ENCODE assay signal across 11 cellular contexts in the genomic region with DNA sequence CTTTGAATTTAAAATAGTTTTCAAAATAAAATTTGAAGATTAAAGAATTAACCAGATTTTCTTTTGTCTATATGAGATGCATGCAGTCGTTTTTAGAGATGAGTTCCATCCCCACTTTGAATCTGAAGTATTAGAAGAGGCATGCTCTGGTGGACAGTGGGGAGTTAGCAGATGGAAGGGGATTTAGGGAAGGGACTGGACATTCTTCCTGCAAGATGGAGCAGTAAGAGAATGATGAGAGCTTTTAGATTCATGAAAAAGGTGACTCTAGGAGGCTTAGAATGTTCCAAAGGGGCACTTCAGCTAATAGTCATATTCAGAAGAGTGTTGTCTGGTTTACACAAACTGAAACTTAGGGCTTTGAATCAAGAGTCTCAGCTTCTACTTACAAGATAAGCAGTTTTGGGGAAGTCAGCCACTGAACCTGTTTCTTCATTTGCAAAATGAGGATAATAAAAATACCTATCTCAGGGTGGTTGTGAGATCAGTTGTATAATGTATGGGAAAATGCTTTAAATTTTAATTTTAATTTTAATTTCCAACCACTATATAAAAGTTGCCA. TPM values are rescaled to one million over a fixed set of nuclear protein-coding genes. Genes with fewer than 3 reads are reported as not detected.
DNase-seq lines count a peak whose midpoint lies in the region; ATAC-seq, FAIRE-seq and TF ChIP-seq lines count a peak whose summit lies in the region.
"Had no signal": no experiment of that assay in that cellular context is flagged by ENCODE, and none has a peak within 500 bp of the region (broad histone marks: within the 10 kb centered on the region; RNA-seq: fewer than 3 reads in every experiment).

No MANE protein-coding gene starts in this region.

- H3K9me3 Mint-ChIP-seq in CD4-positive, alpha-beta memory T cell, result peaks cover 0 to 3% (median 0%) of the 10 kb centered on the region in 8 donors

- H3K36me3 Mint-ChIP-seq in CD4-positive, alpha-beta memory T cell, result peaks cover 0 to 27% of the 10 kb centered on the region in 2 donors

- peak overlapping the region; percentile 86 to 100 (median 92) for H3K4me3 Mint-ChIP-seq in CD4-positive, alpha-beta memory T cell

- H4K20me1 ChIP-seq in GM23248 (ENCODE audit: insufficient read depth) (peaks cover 59% of the 10 kb centered on the region; the same call in 1 of the 2 replicates), SU-DHL-6 (ENCODE audit: low read depth, low read length) (peaks cover 25% of the 10 kb centered on the region), keratinocyte (ENCODE audit: control insufficient read depth, extremely low read depth, insufficient read depth, low read length) (peaks cover 17% of the 10 kb centered on the region)

- H3F3A ChIP-seq in GM23248 (ENCODE audit: insufficient read depth), result peaks cover 56% of the 10 kb centered on the region
- H3F3A ChIP-seq in SU-DHL-6 (ENCODE audit: insufficient read depth), result peaks cover 49% of the 10 kb centered on the region

- no peak for FAIRE-seq in keratinocyte (lab: Jason Lieb, UNC)

- H3K27me3 ChIP-seq in CD4-positive, alpha-beta memory T cell (ENCODE audit: insufficient read depth, low read length), result no peaks in the 10 kb centered on the region
- H3K27me3 ChIP-seq in GM23248 (replicated peaks; ENCODE audit: insufficient read depth) (no peaks in the 10 kb centered on the region), SU-DHL-6 (ENCODE audit: low read length) (no peaks in the 10 kb centered on the region), keratinocyte (ENCODE audit: control insufficient read depth, extremely low read depth, insufficient read depth, low read length) (no peaks in the 10 kb centered on the region)

- TF ChIP-seq CTCF in SU-DHL-6 (IDR thresholded peaks at IDR 0.05; ENCODE audit: insufficient read depth, low read length, poor library complexity, severe bottlenecking), result no peak
- TF ChIP-seq CTCF in keratinocyte (optimal IDR thresholded peaks at IDR 0.05 in 1 of 3, IDR thresholded peaks at IDR 0.05 in 1 of 3, conservative IDR thresholded peaks at IDR 0.05 in 1 of 3; ENCODE audit: extremely low read depth in 1 of 3, insufficient read depth in 2 of 3, low read length in 3 of 3), result no peak

- H3K36me3 ChIP-seq in CD4-positive, alpha-beta memory T cell (ENCODE audit: insufficient read depth, low read length), result peaks cover 6% of the 10 kb centered on the region
- no peaks in the 10 kb centered on the region for H3K36me3 ChIP-seq in GM23248 (ENCODE audit: low read depth)
- H3K36me3 ChIP-seq in SU-DHL-6 (ENCODE audit: low read length), result peaks cover 15% of the 10 kb centered on the region
- H3K36me3 ChIP-seq in keratinocyte (ENCODE audit: control insufficient read depth in 2 of 2, extremely low read depth in 1 of 2, insufficient read depth in 2 of 2, low read length in 2 of 2), result peaks cover 0 to 3% of the 10 kb centered on the region in 2 experiments

- peak overlapping the region in 1 of 2 donors; percentile 13 for H3K4me3 ChIP-seq in CD4-positive, alpha-beta memory T cell (ENCODE audit: low read length in 2 of 2)
- H3K4me3 ChIP-seq in GM23248 (peak overlapping the region; percentile 91), SU-DHL-6 (ENCODE audit: insufficient read depth, low read length, poor library complexity, severe bottlenecking) (peak overlapping the region; percentile 78), keratinocyte (ENCODE audit: control insufficient read depth in 2 of 3, extremely low read depth in 1 of 3, insufficient read depth in 2 of 3, low read depth in 1 of 3, low read length in 3 of 3) (no peak overlapping the region)

- POLR2A ChIA-PET in CD4-positive, alpha-beta memory T cell (lab: Charles Lee; ENCODE audit: partially characterized antibody), result interaction anchor here (0.6 to 12.6 kb wide), 3 partner anchors 20 to 78 kb away, joined by 3 to 318 read pairs (median 3); no protein-coding TSS in a partner anchor

- ATAC-seq in GM18505 (IDR thresholded peaks at IDR 0.05; ENCODE audit: unreplicated experiment) (no peak), GM18520 (IDR thresholded peaks at IDR 0.05; ENCODE audit: unreplicated experiment) (no peak)

- peaks cover 3% of the 10 kb centered on the region for H3K9me1 ChIP-seq in keratinocyte (ENCODE audit: control insufficient read depth, extremely low read depth, insufficient read depth, low read length)

- H3K4me1 ChIP-seq in CD4-positive, alpha-beta memory T cell (ENCODE audit: insufficient read depth, low read length), result peaks cover 69% of the 10 kb centered on the region
- H3K4me1 ChIP-seq in GM23248 (ENCODE audit: insufficient read depth) (peaks cover 56% of the 10 kb centered on the region), keratinocyte (ENCODE audit: control insufficient read depth, extremely low read depth, insufficient read depth, low read length) (peaks cover 50% of the 10 kb centered on the region)

- peak overlapping the region; percentile 81 to 100 (median 94) for H3K27ac Mint-ChIP-seq in CD4-positive, alpha-beta memory T cell

- CTCF ChIA-PET in CD4-positive, alpha-beta memory T cell (lab: Charles Lee; ENCODE audit: partially characterized antibody), result interaction anchor here (1.0 to 6.0 kb wide), 6 partner anchors 11 to 120 kb away, joined by 3 to 109 read pairs (median 18); no protein-coding TSS in a partner anchor

- peaks cover 53 to 84% (median 65%) of the 10 kb centered on the region in 4 donors for H3K4me1 Mint-ChIP-seq in CD4-positive, alpha-beta memory T cell

- WGBS in GM23248 (ENCODE audit: low coverage in 1 of 2, low lambda C conversion rate in 2 of 2, missing lambda C conversion rate in 2 of 2), 2 experiments, result 10 to 15% methylated on average over 1 of the region's 1 CpG

- intact Hi-C loops in CD4-positive, alpha-beta memory T cell (cut with micrococcal nuclease), result no loop called here
- intact Hi-C loops in posterior cingulate gyrus (cut with DNase I), result loop anchor here (10.0 kb wide), 1 partner anchor 127 kb away; no protein-coding TSS in a partner anchor

- in situ Hi-C loops in GM23248 (cut with MboI), result no loop called here

- H3K9me2 ChIP-seq in GM23248 (ENCODE audit: insufficient read depth) (no peaks in the 10 kb centered on the region), SU-DHL-6 (replicated peaks; ENCODE audit: insufficient read depth, low read length) (no peaks in the 10 kb centered on the region)

- no peaks in the 10 kb centered on the region for H3K9me3 ChIP-seq in CD4-positive, alpha-beta memory T cell (ENCODE audit: control insufficient read depth in 1 of 2, low read length in 2 of 2)
- H3K9me3 ChIP-seq in GM23248 (ENCODE audit: low read depth) (no peaks in the 10 kb centered on the region), SU-DHL-6 (ENCODE audit: insufficient read depth, low read length) (no peaks in the 10 kb centered on the region), keratinocyte (ENCODE audit: control insufficient read depth, low read depth, low read length) (no peaks in the 10 kb centered on the region)

- dilution Hi-C loops in keratinocyte (cut with MboI; ENCODE audit: extremely low pct_ligation_motif_present, low sequenced_read_pairs), result no loop called here

- peak overlapping the region; percentile 100 for H3K27ac ChIP-seq in CD4-positive, alpha-beta memory T cell (ENCODE audit: low read depth, low read length)
- H3K27ac ChIP-seq in GM23248 (peak overlapping the region; percentile 99), SU-DHL-6 (ENCODE audit: low read depth, low read length) (peak overlapping the region; percentile 99), keratinocyte (ENCODE audit: control insufficient read depth, insufficient read depth, low read length) (peak overlapping the region; percentile 85)
- H3K27ac ChIP-seq: HL-60 had no signal

- no peak for DNase-seq in CD4-positive, alpha-beta memory T cell
- peak; percentile 9 for DNase-seq in GM23248
- DNase-seq in keratinocyte (ENCODE audit: low read depth, low spot score), result no peak
- no peak for DNase-seq in NCI-H1105 (lab: John Stamatoyannopoulos, UW)
- no peak for DNase-seq in posterior cingulate gyrus
- DNase-seq: NCI-H510A had no signal

- H3K27me3 Mint-ChIP-seq in CD4-positive, alpha-beta memory T cell, result peaks cover 0 to 2% of the 10 kb centered on the region in 2 donors

- no peak overlapping the region for H3K9ac ChIP-seq in GM23248
- peak overlapping the region; percentile 99 for H3K9ac ChIP-seq in SU-DHL-6 (ENCODE audit: low read length)
- peak overlapping the region; percentile 9 for H3K9ac ChIP-seq in keratinocyte (ENCODE audit: control insufficient read depth, extremely low read depth, insufficient read depth, low read length)

- H3K79me2 ChIP-seq in GM23248 (ENCODE audit: insufficient read depth) (peaks cover 86% of the 10 kb centered on the region), SU-DHL-6 (ENCODE audit: insufficient read depth, low read length) (peaks cover 87% of the 10 kb centered on the region), keratinocyte (ENCODE audit: control insufficient read depth, insufficient read depth, low read length) (peaks cover 81% of the 10 kb centered on the region)

- no peak for TF ChIP-seq POLR2A in GM18505 (IDR thresholded peaks at IDR 0.05; ENCODE audit: borderline replicate concordance, extremely low read depth, insufficient read depth, insufficient read length)

- H2AFZ ChIP-seq in GM23248 (no peak overlapping the region), SU-DHL-6 (ENCODE audit: low read depth, low read length, severe bottlenecking) (no peak overlapping the region), keratinocyte (ENCODE audit: control insufficient read depth, low read length) (no peak overlapping the region)

- peak overlapping the region; percentile 98 for H3K4me2 ChIP-seq in GM23248 (ENCODE audit: unreplicated experiment)
- peak overlapping the region; percentile 76 for H3K4me2 ChIP-seq in SU-DHL-6 (ENCODE audit: low read depth, low read length, poor library complexity, severe bottlenecking)
- peak overlapping the region; percentile 17 for H3K4me2 ChIP-seq in keratinocyte (ENCODE audit: control insufficient read depth, extremely low read depth, insufficient read depth, low read depth, low read length)

RNA-seq across cellular contexts. Expression of a gene that starts 3.7 kb away (rescaled TPM):
- total RNA-seq in CD4-positive, alpha-beta memory T cell, result 100 to 1,000 TPM; 104 to 107 TPM
- 10 to 100 TPM; 49.7 to 86.5 TPM for polyA plus RNA-seq in CD4-positive, alpha-beta memory T cell
- total RNA-seq in GM23248 (2014; rRNA removed; shearing (Covaris generic)), result 46.9 and 60.0 TPM in 2 replicates
- 37.5 and 39.1 TPM in 2 replicates for polyA plus RNA-seq in GM23248 (2016; fragmentation: Nextera tagmentation; extraction: Ambion mirVana)
- polyA plus RNA-seq in keratinocyte, result 22.8 to 40.8 TPM (median 40.7 TPM) in 3 replicates
- 40.0 TPM for polyA plus RNA-seq in keratinocyte (2011; ENCODE audit: low read depth)
- 11.8 and 31.7 TPM in 2 replicates for polyA plus RNA-seq in keratinocyte (2011; cell fraction: cytosol; rRNA removed)
- 79.1 TPM in 2 replicates for polyA plus RNA-seq in keratinocyte (2011; cell fraction: nucleus; rRNA removed)
- polyA plus RNA-seq in keratinocyte (2012; ENCODE audit: low replicate concordance), result 21.0 and 29.6 TPM in 2 replicates
- 10.2 to 42.3 TPM (median 42.1 TPM) in 3 replicates for polyA minus RNA-seq in keratinocyte
- 21.1 TPM for polyA minus RNA-seq in keratinocyte (2011; cell fraction: cytosol; rRNA and poly(A)+ RNA removed)
- polyA minus RNA-seq in keratinocyte (2011; cell fraction: nucleus; rRNA and poly(A)+ RNA removed), result 30.1 and 85.7 TPM in 2 replicates

RNA-seq across cellular contexts. Expression of a gene that starts 4.7 kb away (rescaled TPM):
- total RNA-seq in CD4-positive, alpha-beta memory T cell, result 10 to 100 TPM; 84.1 to 87.5 TPM
- polyA plus RNA-seq in CD4-positive, alpha-beta memory T cell, result 10 to 100 TPM; 34.0 to 36.7 TPM
- total RNA-seq in GM23248 (2014; rRNA removed; shearing (Covaris generic)), result 3.6 and 7.0 TPM in 2 replicates
- polyA plus RNA-seq in GM23248 (2016; fragmentation: Nextera tagmentation; extraction: Ambion mirVana) (8.0 and 12.5 TPM in 2 replicates), keratinocyte (5.3 to 6.8 TPM (median 5.7 TPM) in 3 replicates)
- 1.9 TPM for polyA plus RNA-seq in keratinocyte (2011; ENCODE audit: low read depth)
- polyA plus RNA-seq in keratinocyte (2011; cell fraction: cytosol; rRNA removed), result 3.4 and 4.4 TPM in 2 replicates
- polyA plus RNA-seq in keratinocyte (2011; cell fraction: nucleus; rRNA removed), result 14.0 and 14.2 TPM in 2 replicates
- 3.5 and 4.4 TPM in 2 replicates for polyA plus RNA-seq in keratinocyte (2012; ENCODE audit: low replicate concordance)
- 10.0 to 14.2 TPM (median 10.8 TPM) in 3 replicates for polyA minus RNA-seq in keratinocyte
- polyA minus RNA-seq in keratinocyte (2011; cell fraction: cytosol; rRNA and poly(A)+ RNA removed), result 4.2 TPM
- polyA minus RNA-seq in keratinocyte (2011; cell fraction: nucleus; rRNA and poly(A)+ RNA removed), result 7.2 and 13.2 TPM in 2 replicates

RNA-seq across cellular contexts. Expression of a gene that starts 32.2 kb away (rescaled TPM):
- total RNA-seq in CD4-positive, alpha-beta memory T cell, result 1 to 10 TPM; 1.3 to 1.5 TPM
- under 1 TPM; 0.37 to 0.45 TPM for polyA plus RNA-seq in CD4-positive, alpha-beta memory T cell
- total RNA-seq in GM23248 (2014; rRNA removed; shearing (Covaris generic)), result 28.1 and 28.9 TPM in 2 replicates
- polyA plus RNA-seq in GM23248 (2016; fragmentation: Nextera tagmentation; extraction: Ambion mirVana), result 29.3 and 31.4 TPM in 2 replicates
- 7.0 to 24.7 TPM (median 12.0 TPM) in 3 replicates for polyA plus RNA-seq in keratinocyte
- polyA plus RNA-seq in keratinocyte (2011; ENCODE audit: low read depth), result 17.8 TPM
- polyA plus RNA-seq in keratinocyte (2011; cell fraction: cytosol; rRNA removed), result 5.7 and 14.0 TPM in 2 replicates
- polyA plus RNA-seq in keratinocyte (2011; cell fraction: nucleus; rRNA removed), result 13.2 and 20.8 TPM in 2 replicates
- 17.5 and 36.4 TPM in 2 replicates for polyA plus RNA-seq in keratinocyte (2012; ENCODE audit: low replicate concordance)
- 8.0 to 47.7 TPM (median 16.7 TPM) in 3 replicates for polyA minus RNA-seq in keratinocyte
- polyA minus RNA-seq in keratinocyte (2011; cell fraction: cytosol; rRNA and poly(A)+ RNA removed), result 49.5 TPM
- polyA minus RNA-seq in keratinocyte (2011; cell fraction: nucleus; rRNA and poly(A)+ RNA removed), result 13.4 and 19.9 TPM in 2 replicates
- total RNA-seq: G401 had no signal

RNA-seq across cellular contexts. Expression of a gene that starts 41.5 kb away (rescaled TPM):
- total RNA-seq in CD4-positive, alpha-beta memory T cell, result not detected
- polyA plus RNA-seq in CD4-positive, alpha-beta memory T cell, result under 1 TPM in 1 of 2 donors, not detected in 1; 0.49 TPM
- 1.6 TPM in 1 of 2 replicates, not detected in the other for total RNA-seq in GM23248 (2014; rRNA removed; shearing (Covaris generic))
- 1.8 and 2.0 TPM in 2 replicates for polyA plus RNA-seq in GM23248 (2016; fragmentation: Nextera tagmentation; extraction: Ambion mirVana)
- 0.45 to 0.92 TPM (median 0.81 TPM) in 3 replicates for polyA plus RNA-seq in keratinocyte
- not detected for polyA plus RNA-seq in keratinocyte (2011; ENCODE audit: low read depth)
- 0.53 and 0.61 TPM in 2 replicates for polyA plus RNA-seq in keratinocyte (2011; cell fraction: cytosol; rRNA removed)
- polyA plus RNA-seq in keratinocyte (2011; cell fraction: nucleus; rRNA removed), result 0.41 and 0.75 TPM in 2 replicates
- polyA plus RNA-seq in keratinocyte (2012; ENCODE audit: low replicate concordance), result 0.56 and 0.66 TPM in 2 replicates
- 0.99 TPM in 1 of 3 replicates, not detected in the others for polyA minus RNA-seq in keratinocyte
- polyA minus RNA-seq in keratinocyte (2011; cell fraction: cytosol; rRNA and poly(A)+ RNA removed), result not detected
- 0.53 TPM in 1 of 2 replicates, not detected in the other for polyA minus RNA-seq in keratinocyte (2011; cell fraction: nucleus; rRNA and poly(A)+ RNA removed)
- total RNA-seq: G401 had no signal

RNA-seq across cellular contexts. Expression of a gene that starts 43.0 kb away (rescaled TPM):
- under 1 TPM; 0.14 to 0.20 TPM for total RNA-seq in CD4-positive, alpha-beta memory T cell
- polyA plus RNA-seq in CD4-positive, alpha-beta memory T cell, result under 1 TPM in 1 of 2 donors, not detected in 1; 0.11 TPM
- 0.22 and 0.89 TPM in 2 replicates for total RNA-seq in GM23248 (2014; rRNA removed; shearing (Covaris generic))
- 0.08 and 0.19 TPM in 2 replicates for polyA plus RNA-seq in GM23248 (2016; fragmentation: Nextera tagmentation; extraction: Ambion mirVana)
- 0.01 to 0.08 TPM (median 0.05 TPM) in 3 replicates for polyA plus RNA-seq in keratinocyte
- not detected for polyA plus RNA-seq in keratinocyte (2011; ENCODE audit: low read depth)
- polyA plus RNA-seq in keratinocyte (2011; cell fraction: cytosol; rRNA removed), result 0.01 TPM in 2 replicates
- 0.28 and 0.29 TPM in 2 replicates for polyA plus RNA-seq in keratinocyte (2011; cell fraction: nucleus; rRNA removed)
- polyA plus RNA-seq in keratinocyte (2012; ENCODE audit: low replicate concordance), result 0.06 and 0.20 TPM in 2 replicates
- 0.13 to 0.26 TPM in 2 of 3 replicates, not detected in the other for polyA minus RNA-seq in keratinocyte
- polyA minus RNA-seq in keratinocyte (2011; cell fraction: cytosol; rRNA and poly(A)+ RNA removed), result not detected
- 0.32 and 1.8 TPM in 2 replicates for polyA minus RNA-seq in keratinocyte (2011; cell fraction: nucleus; rRNA and poly(A)+ RNA removed)

Comparison
In these comparisons a context has a peak if more than half of its experiments do, and no peak if none do; other contexts are left out.
1. H3K4me3 ChIP-seq: peak in GM23248 (single experiment) and SU-DHL-6 (single experiment); none in keratinocyte (0 of 3).
2. H3K4me2 ChIP-seq: peak in every context shown above with its lines; median percentile 98 in GM23248; 76 in SU-DHL-6; 17 in keratinocyte.
3. Peak in every context shown above with its lines, with median percentiles within 50 percentile points of each other: H3K27ac ChIP-seq.